Comparison of ENCODE assay signal across 8 cellular contexts in the genomic region with DNA sequence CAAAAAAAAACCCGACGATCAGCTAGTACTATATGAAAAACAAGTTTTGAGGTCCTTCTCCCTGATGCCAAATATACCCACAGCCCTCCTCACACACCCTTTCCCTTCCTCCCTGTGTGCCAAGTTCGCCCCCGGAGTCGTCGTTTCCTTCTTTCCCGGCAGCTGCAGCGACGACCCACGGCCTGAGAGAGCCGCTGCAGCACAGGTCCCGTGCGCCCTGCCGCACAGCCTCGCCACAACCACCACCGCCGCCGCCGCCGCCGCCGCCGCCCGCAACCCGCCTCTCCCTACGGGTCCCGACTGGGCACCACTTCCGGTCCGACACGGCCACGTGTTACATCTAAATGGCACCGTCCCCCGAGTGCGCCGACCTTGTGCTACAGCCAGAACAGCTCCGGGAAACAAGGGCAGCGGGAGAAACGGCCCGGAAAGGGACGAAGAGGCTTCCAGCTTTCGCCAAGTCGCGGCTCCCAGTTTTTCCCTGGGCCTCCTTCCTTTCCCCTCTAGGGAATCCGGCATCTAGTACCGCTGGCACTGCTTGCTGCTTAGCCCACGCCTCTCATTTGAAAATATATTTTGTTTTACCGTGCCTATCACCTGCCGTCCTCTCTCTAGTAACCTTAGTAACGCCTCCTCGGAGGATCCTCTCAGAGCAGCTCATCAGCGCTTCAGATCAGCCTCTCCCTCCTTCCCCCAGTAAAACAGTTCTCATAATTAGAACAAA. TPM values are rescaled to one million over a fixed set of nuclear protein-coding genes. Genes with fewer than 3 reads are reported as not detected.
DNase-seq lines count a peak whose midpoint lies in the region; ATAC-seq and TF ChIP-seq lines count a peak whose summit lies in the region.

A gene with protein sequence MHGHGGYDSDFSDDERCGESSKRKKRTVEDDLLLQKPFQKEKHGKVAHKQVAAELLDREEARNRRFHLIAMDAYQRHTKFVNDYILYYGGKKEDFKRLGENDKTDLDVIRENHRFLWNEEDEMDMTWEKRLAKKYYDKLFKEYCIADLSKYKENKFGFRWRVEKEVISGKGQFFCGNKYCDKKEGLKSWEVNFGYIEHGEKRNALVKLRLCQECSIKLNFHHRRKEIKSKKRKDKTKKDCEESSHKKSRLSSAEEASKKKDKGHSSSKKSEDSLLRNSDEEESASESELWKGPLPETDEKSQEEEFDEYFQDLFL (minus strand): TSS at position 315 of the 724 bp plus-strand sequence. CDS start 2,486 bp downstream, outside the sequence.

- H3K4me3 ChIP-seq in vagina, result peak within 1 kb of the TSS; percentile 52 to 61

- H3K27me3 Mint-ChIP-seq in T-helper 17 cell, result no peaks in the 10 kb centered on the region

- H3K4me3 Mint-ChIP-seq in T-helper 17 cell, result no peak within 1 kb of the TSS

- H3K4me1 Mint-ChIP-seq in T-helper 17 cell, result peaks cover 7% of the 10 kb centered on the region

- peaks cover 0 to 1% of the 10 kb centered on the region in 2 donors for H3K36me3 ChIP-seq in vagina

- H3K27me3 ChIP-seq in vagina, result no peaks in the 10 kb centered on the region

- DNase-seq in NCI-H146 treated with DMSO at 0.1 percent for 48 hours (lab: John Stamatoyannopoulos, UW; ENCODE audit: unreplicated experiment) (peak; percentile 90), T-helper 17 cell (peak; percentile 70 to 86 (median 76)), anterior cingulate cortex (lab: John Stamatoyannopoulos, UW) (peak; percentile 59 to 96 (median 92)), hepatic stellate cell (ENCODE audit: low spot score) (peak; percentile 77), putamen (ENCODE audit: low spot score) (peak; percentile 94), vagina (ENCODE audit: extremely low spot score in 2 of 2) (peak in 1 of 2 donors; percentile 96)

- H3K4me1 ChIP-seq in vagina, result peaks cover 19% of the 10 kb centered on the region

- ATAC-seq in HG02870 (IDR thresholded peaks at IDR 0.05; ENCODE audit: unreplicated experiment), result peak; percentile 74
- ATAC-seq in T-helper 17 cell, result peak; percentile 91

- TF ChIP-seq POLR2A in GM15510 (IDR thresholded peaks at IDR 0.05; ENCODE audit: borderline replicate concordance, extremely low read depth, insufficient read length), result peak; percentile 72
- peak in 1 of 2 donors; percentile 74 for TF ChIP-seq POLR2A in vagina (IDR thresholded peaks at IDR 0.05)

- H3K27ac ChIP-seq in vagina, result peak within 1 kb of the TSS; percentile 79

- H3K36me3 Mint-ChIP-seq in T-helper 17 cell (ENCODE audit: low read depth), result no peaks in the 10 kb centered on the region

- no peak within 1 kb of the TSS for H3K27ac Mint-ChIP-seq in T-helper 17 cell

- H3K9me3 ChIP-seq in T-helper 17 cell (ENCODE audit: control insufficient read depth, low read length, poor library complexity, severe bottlenecking) (no peaks in the 10 kb centered on the region), vagina (no peaks in the 10 kb centered on the region)

- intact Hi-C loops in vagina (cut with DNase I), result loop anchor here (5.0 kb wide), 1 partner anchor 110 kb away; no protein-coding TSS in a partner anchor

- peak in 2 of 3 experiments; percentile 10 to 20 for TF ChIP-seq CTCF in vagina (IDR thresholded peaks at IDR 0.05)

RNA-seq across cellular contexts. Expression of the gene that starts here (rescaled TPM):
- total RNA-seq in T-helper 17 cell, result 10 to 100 TPM; 13.9 to 17.5 TPM
- 15.7 TPM for total RNA-seq in vagina
